11 cellular contexts compared by ENCODE assay signal in the genomic region with DNA sequence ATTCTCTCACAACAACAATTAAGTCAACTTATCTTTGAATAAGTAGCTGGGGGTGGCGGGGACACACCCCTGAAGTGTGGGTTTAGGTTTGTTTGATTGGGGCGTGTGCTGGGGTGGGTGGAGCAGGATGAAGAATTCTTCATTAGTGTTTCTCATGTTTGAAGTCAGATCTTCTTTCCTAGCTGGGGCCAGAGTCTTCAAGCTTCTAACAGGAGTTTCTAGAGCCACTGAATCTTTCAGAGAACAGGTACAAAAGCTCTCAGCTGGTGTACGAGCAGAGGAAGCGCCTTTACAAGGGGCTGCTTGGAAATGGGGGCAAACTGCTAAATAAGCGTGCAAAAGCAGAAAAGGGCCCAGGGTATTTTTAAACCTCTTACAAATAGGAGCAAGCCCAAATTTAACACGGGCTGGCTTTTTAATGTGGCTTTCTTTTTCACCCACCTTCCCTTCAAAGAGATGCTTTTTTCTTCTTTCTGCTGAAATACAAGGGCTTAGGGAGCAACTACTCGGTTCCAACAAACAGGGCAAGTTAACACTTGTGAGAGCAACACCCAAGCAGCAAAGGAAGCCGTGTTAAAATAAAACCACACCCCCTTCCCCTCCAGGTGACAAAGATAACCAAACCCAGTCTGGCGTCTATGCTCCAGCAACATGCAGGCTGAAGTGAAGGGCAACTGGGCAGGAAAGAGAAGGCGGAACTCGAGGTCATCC.
DNase-seq lines count a peak whose midpoint lies in the region; ATAC-seq, FAIRE-seq and TF ChIP-seq lines count a peak whose summit lies in the region.
"Had no signal": no experiment of that assay in that cellular context is flagged by ENCODE, and none has a peak within 500 bp of the region (broad histone marks: within the 10 kb centered on the region; RNA-seq: fewer than 3 reads in every experiment).

No MANE protein-coding gene starts in this region.

- H3K4me1 ChIP-seq in OCI-LY7 (ENCODE audit: insufficient read depth, low read length, poor library complexity, severe bottlenecking) = peaks cover 40% of the 10 kb centered on the region

- peak overlapping the region; percentile 74 for H3K4me2 ChIP-seq in OCI-LY7 (ENCODE audit: low read length)

- H3K79me2 ChIP-seq in OCI-LY7 (ENCODE audit: insufficient read depth, low read depth, low read length) = no peaks in the 10 kb centered on the region

- POLR2A ChIA-PET in OCI-LY7 (lab: Charles Lee) = interaction anchor here (0.6 to 6.1 kb wide), 12 partner anchors 9 to 1197 kb away, joined by 3 to 59 read pairs (median 6); no protein-coding TSS in a partner anchor

- peak overlapping the region; percentile 94 for H2AFZ ChIP-seq in OCI-LY7 (ENCODE audit: low read length)

- peaks cover 10% of the 10 kb centered on the region for H3K9me3 Mint-ChIP-seq in activated naive CD4-positive, alpha-beta T cell treated with anti-CD3 and anti-CD28 coated beads, Interleukin-2, amount 10 ng/mL, durations not matched to agents 7 days and 5 days

- H3K27ac ChIP-seq in OCI-LY7 (ENCODE audit: low read depth, low read length, poor library complexity, severe bottlenecking) = peak overlapping the region; percentile 93
- H3K27ac ChIP-seq: neutrophil had no signal

- H3K4me1 Mint-ChIP-seq in activated naive CD4-positive, alpha-beta T cell treated with anti-CD3 and anti-CD28 coated beads, Interleukin-2, amount 10 ng/mL, durations not matched to agents 7 days and 5 days = peaks cover 90% of the 10 kb centered on the region

- no peaks in the 10 kb centered on the region for H4K20me1 ChIP-seq in OCI-LY7 (ENCODE audit: insufficient read depth, low read length)

- peaks cover 11% of the 10 kb centered on the region for H3K36me3 ChIP-seq in OCI-LY7 (ENCODE audit: insufficient read depth, low read length)
- H3K36me3 ChIP-seq: neutrophil had no signal

- intact Hi-C loops in OCI-LY7 (cut with micrococcal nuclease; ENCODE audit: unreplicated experiment) = loop anchor here (1.0 to 5.0 kb wide), 4 partner anchors 21 to 574 kb away; a partner anchor contains a TSS

- H3K27me3 Mint-ChIP-seq in activated naive CD4-positive, alpha-beta T cell treated with anti-CD3 and anti-CD28 coated beads, Interleukin-2, amount 10 ng/mL, durations not matched to agents 7 days and 5 days = no peaks in the 10 kb centered on the region

- peaks cover 13% of the 10 kb centered on the region; the same call in 1 of the 2 replicates for H3K9me3 ChIP-seq in OCI-LY7 (ENCODE audit: low read length)
- H3K9me3 ChIP-seq: neutrophil had no signal

- peak; percentile 96 for FAIRE-seq in GM19239 (lab: Jason Lieb, UNC)
- FAIRE-seq: G401.6 had no signal

- peak overlapping the region; percentile 74 for H3K4me3 Mint-ChIP-seq in activated naive CD4-positive, alpha-beta T cell treated with anti-CD3 and anti-CD28 coated beads, Interleukin-2, amount 10 ng/mL, durations not matched to agents 7 days and 5 days

- peak overlapping the region; percentile 53 for H3K4me3 ChIP-seq in OCI-LY7 (ENCODE audit: low read depth, low read length, poor library complexity, severe bottlenecking)

- H3K9me2 ChIP-seq in OCI-LY7 (ENCODE audit: insufficient read depth, low read length) = no peaks in the 10 kb centered on the region

- peaks cover 23% of the 10 kb centered on the region for H3K36me3 Mint-ChIP-seq in activated naive CD4-positive, alpha-beta T cell treated with anti-CD3 and anti-CD28 coated beads, Interleukin-2, amount 10 ng/mL, durations not matched to agents 7 days and 5 days

- ATAC-seq in HG03342 (IDR thresholded peaks at IDR 0.05; ENCODE audit: unreplicated experiment) = no peak

- DNase-seq in GM19239 (ENCODE audit: insufficient read length, low spot score) = no peak
- peak; percentile 88 for DNase-seq in OCI-LY7 (ENCODE audit: low spot score)
- DNase-seq in activated naive CD4-positive, alpha-beta T cell treated with anti-CD3 and anti-CD28 coated beads, Interleukin-2, amount 10 ng/mL, durations not matched to agents 7 days and 5 days = peak; percentile 81
- peak; percentile 53 for DNase-seq in stimulated activated CD4-positive, alpha-beta T cell treated with anti-CD3 and anti-CD28 coated beads, Interleukin-15, amount 100 ng/mL, for 24 hours
- DNase-seq in NCI-H2227 (lab: John Stamatoyannopoulos, UW; ENCODE audit: unreplicated experiment) = no peak
- no peak for DNase-seq in GM03348 (ENCODE audit: low spot score)
- no peak for DNase-seq in NCI-H526 treated with DMSO at 0.1 percent for 48 hours (lab: John Stamatoyannopoulos, UW)
- DNase-seq: foreskin melanocyte had no signal

- TF ChIP-seq CTCF in OCI-LY7 (conservative IDR thresholded peaks at IDR 0.05; ENCODE audit: low read length) = no peak

- peak overlapping the region; percentile 98 for H3K27ac Mint-ChIP-seq in activated naive CD4-positive, alpha-beta T cell treated with anti-CD3 and anti-CD28 coated beads, Interleukin-2, amount 10 ng/mL, durations not matched to agents 7 days and 5 days

- TSS peak; percentile 84 for BruUV-seq in OCI-LY7 (replicated peaks; lab: Mats Ljungman, UMichigan)

- CTCF ChIA-PET in OCI-LY7 (lab: Charles Lee; ENCODE audit: unreplicated experiment) = interaction anchor here (1.3 kb wide), 1 partner anchor 211 kb away, joined by 4 read pairs; no protein-coding TSS in a partner anchor
- CTCF ChIA-PET in activated naive CD4-positive, alpha-beta T cell treated with anti-CD3 and anti-CD28 coated beads, Interleukin-2, amount 10 ng/mL, durations not matched to agents 7 days and 5 days (lab: Charles Lee) = interaction anchor here (0.7 to 8.4 kb wide), 10 partner anchors 11 to 88 kb away, joined by 3 to 215 read pairs (median 6); a partner anchor contains a TSS

Comparison
In these comparisons a context has a peak if more than half of its experiments do, and no peak if none do; other contexts are left out.
1. DNase-seq: peak in OCI-LY7 (single experiment), activated naive CD4-positive, alpha-beta T cell treated with anti-CD3 and anti-CD28 coated beads, Interleukin-2, amount 10 ng/mL, durations not matched to agents 7 days and 5 days (single experiment) and stimulated activated CD4-positive, alpha-beta T cell treated with anti-CD3 and anti-CD28 coated beads, Interleukin-15, amount 100 ng/mL, for 24 hours (single experiment); none in GM19239 (single experiment), NCI-H2227 (single experiment), GM03348 (single experiment) and NCI-H526 treated with DMSO at 0.1 percent for 48 hours (single experiment).